8 cellular contexts compared by ENCODE assay signal in the genomic region with DNA sequence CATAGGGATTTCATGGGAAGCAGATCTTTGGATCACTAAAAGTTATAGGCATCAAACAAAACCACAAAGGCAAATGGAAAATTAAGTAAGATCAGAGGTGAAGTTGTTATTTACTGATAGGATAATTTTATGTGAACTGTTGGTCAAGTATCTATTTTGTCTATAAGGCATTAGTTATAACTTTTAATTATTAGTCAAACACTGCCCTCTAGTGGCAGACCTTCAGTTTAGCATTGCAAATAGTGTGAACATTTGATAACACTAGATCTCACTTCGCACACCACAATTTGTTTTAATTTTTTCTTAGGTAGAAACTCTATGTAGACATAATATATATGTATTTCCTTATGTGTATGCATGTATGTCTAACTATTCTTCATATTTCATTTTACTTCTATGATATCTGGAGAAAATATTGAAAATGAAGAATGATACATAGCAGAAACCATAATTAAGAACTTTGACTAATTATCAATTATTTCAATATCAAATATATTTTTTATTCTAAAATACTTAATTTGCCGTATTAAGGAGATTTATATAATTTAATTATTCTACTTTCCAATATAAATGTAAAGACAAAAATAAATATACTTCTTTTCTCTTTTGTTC.
DNase-seq lines count a peak whose midpoint lies in the region; ATAC-seq, FAIRE-seq and TF ChIP-seq lines count a peak whose summit lies in the region.

No MANE protein-coding gene starts in this region.

- H3K9me1 ChIP-seq in K562 (ENCODE audit: control insufficient read depth, insufficient read depth, low read length) = no peaks in the 10 kb centered on the region

- ATAC-seq in GM19023 (IDR thresholded peaks at IDR 0.05; ENCODE audit: unreplicated experiment) (peak; percentile 67), HG03097 (IDR thresholded peaks at IDR 0.05; ENCODE audit: low FRiP score, unreplicated experiment) (peak; percentile 85), K562 (peak; percentile 73), left lung (peak; percentile 68)

- no peaks in the 10 kb centered on the region; a peak in 1 of 5 replicates for H3K4me1 ChIP-seq in K562 (replicated peaks in 1 of 2; ENCODE audit: control insufficient read depth in 2 of 2, insufficient read depth in 2 of 2, low read length in 2 of 2)
- H3K4me1 ChIP-seq in left lung = no peaks in the 10 kb centered on the region

- no peak overlapping the region for H3K4me2 ChIP-seq in K562 (ENCODE audit: insufficient read depth, low read length)

- H3K27me3 ChIP-seq in K562 (ENCODE audit: control insufficient read depth in 2 of 2, insufficient read depth in 2 of 2, low read length in 2 of 2) (no peaks in the 10 kb centered on the region), left lung (no peaks in the 10 kb centered on the region)

- H3K36me3 ChIP-seq in K562 (ENCODE audit: control insufficient read depth, insufficient read depth, low read length) (no peaks in the 10 kb centered on the region), left lung (no peaks in the 10 kb centered on the region)

- FAIRE-seq in K562 (lab: Jason Lieb, UNC) = peak; percentile 66

- TF ChIP-seq RAD21 in K562 (CRISPR knock-in tag; conservative IDR thresholded peaks at IDR 0.05 in 1 of 2, IDR thresholded peaks at IDR 0.05 in 1 of 2) = peak; percentile 51 to 56

- intact Hi-C loops in K562 (cut with micrococcal nuclease) (loop anchor here (5.0 kb wide), 3 partner anchors 727 to 1312 kb away; no protein-coding TSS in a partner anchor), left lung (cut with DNase I) (no loop called here)

- H3K79me2 ChIP-seq in K562 (ENCODE audit: control insufficient read depth, insufficient read depth, low read length) = no peaks in the 10 kb centered on the region

- no peak for TF ChIP-seq EP300 in K562 (IDR thresholded peaks at IDR 0.05; ENCODE audit: low read length)

- WGBS in K562 (ENCODE audit: insufficient coverage, low coverage, missing lambda C conversion rate) = 4% methylated on average over 2 of the region's 2 CpGs

- H4K20me1 ChIP-seq in K562 (replicated peaks; ENCODE audit: control insufficient read depth, insufficient read depth, low read length) = no peaks in the 10 kb centered on the region

- H3K4me3 ChIP-seq in K562 = no peak overlapping the region
- no peak overlapping the region for H3K4me3 ChIP-seq in left lung

- no peak overlapping the region for H2AFZ ChIP-seq in K562 (ENCODE audit: low read depth, low read length)

- DNase-seq in DMS114 treated with DMSO at 0.1 percent for 48 hours (lab: John Stamatoyannopoulos, UW; ENCODE audit: unreplicated experiment) = peak; percentile 31
- DNase-seq in NCI-H2227 treated with DMSO at 0.1 percent for 48 hours (lab: John Stamatoyannopoulos, UW) = peak; percentile 13
- peak; percentile 14 to 61 (median 26) for DNase-seq in K562 (ENCODE audit: extremely low read depth in 1 of 4, low spot score in 3 of 4)
- DNase-seq in left lung = no peak
- no peak for DNase-seq in activated CD4-positive, CD25-positive, alpha-beta regulatory T cell (lab: John Stamatoyannopoulos, UW)
- no peak for DNase-seq in stimulated activated CD4-positive, alpha-beta T cell treated with anti-CD3 and anti-CD28 coated beads, Interleukin-12 subunit alpha, Interleukin-12 subunit beta, amount 100 ng/mL, for 4 hours

- peak; percentile 18 to 61 (median 46); a peak in 2 of 6 replicates for TF ChIP-seq CTCF in K562 (IDR thresholded peaks at IDR 0.05 in 2 of 3, conservative IDR thresholded peaks at IDR 0.05 in 1 of 3; ENCODE audit: insufficient read depth in 2 of 3, low read depth in 1 of 3, low read length in 3 of 3)
- peak; percentile 67 to 79 for TF ChIP-seq CTCF in left lung (IDR thresholded peaks at IDR 0.05)

- H3K9me3 ChIP-seq in K562 (replicated peaks; ENCODE audit: control insufficient read depth, insufficient read depth, low read depth, low read length) (no peaks in the 10 kb centered on the region), left lung (no peaks in the 10 kb centered on the region)

- BruUV-seq in K562 (replicated peaks; lab: Mats Ljungman, UMichigan) = no TSS peak

- H3K9ac ChIP-seq in K562 (ENCODE audit: insufficient read depth in 1 of 2, low read depth in 2 of 2, low read length in 2 of 2) = no peak overlapping the region

- in situ Hi-C loops in K562 (cut with MboI) = loop anchor here (25.0 kb wide), 2 partner anchors 722 to 1322 kb away; no protein-coding TSS in a partner anchor

- CTCF ChIA-PET in K562 (lab: Yijun Ruan, JAX; ENCODE audit: low intra/inter-chr PET ratio) = interaction anchor here (1.2 kb wide), 1 partner anchor 730 kb away, joined by 4 read pairs; no protein-coding TSS in a partner anchor

- H3K27ac ChIP-seq in K562 (ENCODE audit: extremely low read depth, low read depth, low read length) (no peak overlapping the region), left lung (no peak overlapping the region)

- no peak for TF ChIP-seq POLR2A in K562 (conservative IDR thresholded peaks at IDR 0.05)

- POLR2A ChIA-PET in K562 (lab: Yijun Ruan, JAX) = no interaction called here

TF ChIP-seq in K562, 482 proteins besides CTCF, POLR2A, EP300 and RAD21:
- TF ChIP-seq SMC3 (conservative IDR thresholded peaks at IDR 0.05; ENCODE audit: insufficient read depth, low read depth, low read length) (0 out of 2 replicates have a peak, but pooled peaks have one; percentile 26), NRF1 (conservative IDR thresholded peaks at IDR 0.05 in 1 of 2, IDR thresholded peaks at IDR 0.05 in 1 of 2) (no peak), DACH1 (IDR thresholded peaks at IDR 0.05; ENCODE audit: partially characterized antibody) (peak; percentile 61)

Comparison
In these comparisons a context has a peak if more than half of its experiments do, and no peak if none do; other contexts are left out.
1. DNase-seq: peak in DMS114 treated with DMSO at 0.1 percent for 48 hours (single experiment), NCI-H2227 treated with DMSO at 0.1 percent for 48 hours (single experiment) and K562 (4 of 4); none in left lung (0 of 2), activated CD4-positive, CD25-positive, alpha-beta regulatory T cell (0 of 4) and stimulated activated CD4-positive, alpha-beta T cell treated with anti-CD3 and anti-CD28 coated beads, Interleukin-12 subunit alpha, Interleukin-12 subunit beta, amount 100 ng/mL, for 4 hours (single experiment).
2. Peak in every context shown above with its lines, with median percentiles within 50 percentile points of each other: ATAC-seq.